Comparison of ENCODE assay signal across 18 cellular contexts in genomic region chr16:89853306-89853993, GRCh38. TPM values are rescaled to one million over a fixed set of nuclear protein-coding genes. Genes with fewer than 3 reads are reported as not detected.
A peak's percentile ranks its signal among the peaks of the same experiment; 100 is the strongest.
DNase-seq lines count a peak whose midpoint lies in the region; ATAC-seq and TF ChIP-seq lines count a peak whose summit lies in the region.
"Had no signal": no experiment of that assay in that cellular context is flagged by ENCODE, and none has a peak within 500 bp of the region (broad histone marks: within the 10 kb centered on the region; RNA-seq: fewer than 3 reads in every experiment).

No MANE protein-coding gene starts in this region.

- H3K27me3 Mint-ChIP-seq in WTC11 (ENCODE audit: low read depth) = no peaks in the 10 kb centered on the region

- peak overlapping the region; percentile 22 for H4K91ac ChIP-seq in neuronal stem cell (ENCODE audit: low read depth, low read length, poor library complexity)

- CTCF ChIA-PET in WTC11 (lab: Charles Lee) = interaction anchor here (0.8 to 0.9 kb wide), 2 partner anchors 57 to 149 kb away, joined by 3 read pairs; no protein-coding TSS in a partner anchor

- peaks cover 0 to 3% (median 0%) of the 10 kb centered on the region in 4 donors for H3K36me3 ChIP-seq in liver (ENCODE audit: control insufficient read depth in 4 of 4, insufficient read depth in 3 of 4, low read depth in 1 of 4, low read length in 3 of 4)
- peaks cover 2 to 41% of the 10 kb centered on the region in 2 donors for H3K36me3 ChIP-seq in neuronal stem cell (replicated peaks in 1 of 2; ENCODE audit: control insufficient read depth in 2 of 2, insufficient read depth in 2 of 2, low read length in 2 of 2)
- no peaks in the 10 kb centered on the region for H3K36me3 ChIP-seq in adrenal gland (replicated peaks in 1 of 2)
- H3K36me3 ChIP-seq in gastroesophageal sphincter = no peaks in the 10 kb centered on the region

- no peaks in the 10 kb centered on the region for H3K9me3 Mint-ChIP-seq in WTC11

- no peak overlapping the region for H2AFZ ChIP-seq in neuronal stem cell (ENCODE audit: low read length)

- peak overlapping the region; percentile 41; the same call in 1 of the 2 replicates for H3K27ac Mint-ChIP-seq in WTC11

- H3K4ac ChIP-seq in neuronal stem cell (ENCODE audit: low read length) = no peak overlapping the region

- no peak overlapping the region for H2BK15ac ChIP-seq in neuronal stem cell (ENCODE audit: low read length)

- no peak overlapping the region for H3K14ac ChIP-seq in neuronal stem cell (ENCODE audit: low read length)

- no peak overlapping the region for H3K9ac ChIP-seq in liver (ENCODE audit: low read depth in 1 of 2, low read length in 2 of 2)
- H3K9ac ChIP-seq in neuronal stem cell (ENCODE audit: low read depth, low read length, poor library complexity) = peak overlapping the region; percentile 50

- H3K4me1 ChIP-seq in liver (ENCODE audit: control insufficient read depth in 4 of 4, insufficient read depth in 4 of 4, low read length in 3 of 4) (peaks cover 0 to 7% (median 6%) of the 10 kb centered on the region in 4 donors), neuronal stem cell (ENCODE audit: control insufficient read depth in 2 of 2, insufficient read depth in 1 of 2, low read depth in 1 of 2, low read length in 2 of 2) (no peaks in the 10 kb centered on the region), adrenal gland (replicated peaks in 1 of 2) (no peaks in the 10 kb centered on the region), gastroesophageal sphincter (no peaks in the 10 kb centered on the region)

- no peak overlapping the region for H2BK12ac ChIP-seq in neuronal stem cell (ENCODE audit: low read length)

- H3K4me1 Mint-ChIP-seq in WTC11 = peaks cover 3% of the 10 kb centered on the region; the same call in 1 of the 2 replicates

- no peak for DNase-seq in WTC11 (ENCODE audit: low spot score)
- no peak for DNase-seq in neuronal stem cell (ENCODE audit: low spot score)
- DNase-seq in adrenal gland = no peak
- DNase-seq: 8988T; DND-41; HCEC 1CT; NCI-H1092 treated with DMSO at 0.1 percent for 48 hours; NCI-H2081; NCI-H446 treated with DMSO at 0.1 percent for 48 hours; NCI-H69; NK-92 treated with Interleukin-12 subunit alpha and Interleukin-12 subunit beta, amount 100 ng/mL, for 24 hours; Right ventricle myocardium superior had no signal

- intact Hi-C loops in adrenal gland (cut with DNase I) = no loop called here

- no peak overlapping the region for H2AK5ac ChIP-seq in neuronal stem cell (ENCODE audit: low read depth, low read length)

- H3K4me3 Mint-ChIP-seq in WTC11 = no peak overlapping the region

- H3K18ac ChIP-seq in neuronal stem cell (ENCODE audit: low read length) = no peak overlapping the region

- no peak overlapping the region for H3K4me2 ChIP-seq in neuronal stem cell (ENCODE audit: insufficient read depth, low read length, poor library complexity, severe bottlenecking)

- POLR2A ChIA-PET in WTC11 (lab: Charles Lee) = no interaction called here

- H3K36me3 Mint-ChIP-seq in WTC11 = 0 out of 2 replicates have a peak, but pooled peaks cover 2% of the 10 kb centered on the region

- TF ChIP-seq RAD21 in liver (IDR thresholded peaks at IDR 0.05) = no peak

- TF ChIP-seq POLR2A in adrenal gland (IDR thresholded peaks at IDR 0.05) (no peak), gastroesophageal sphincter (IDR thresholded peaks at IDR 0.05) (no peak)

- peaks cover 2% of the 10 kb centered on the region for H3K79me1 ChIP-seq in neuronal stem cell (ENCODE audit: low read depth, low read length)

- 69% methylated on average over 21 of the region's 21 CpGs for WGBS in liver
- WGBS in neuronal stem cell (ENCODE audit: extremely low coverage in 2 of 2, insufficient read length in 2 of 2, insufficient replicate concordance in 1 of 2), 2 donors = no CpG with 5 or more reads among the region's 21 CpGs
- 90 to 95% (median 90%) methylated on average over 13 to 21 of the region's 21 CpGs for WGBS in adrenal gland, 4 donors
- WGBS in gastroesophageal sphincter (ENCODE audit: low coverage in 1 of 2), 2 donors = 93 to 94% methylated on average over 3 of the region's 21 CpGs

- no peak overlapping the region for H2BK120ac ChIP-seq in neuronal stem cell (ENCODE audit: low read depth, low read length)

- H3K27ac ChIP-seq in C4-2B (peak overlapping the region; percentile 13; the same call in 1 of the 2 replicates), liver (ENCODE audit: low read depth in 1 of 2, low read length in 2 of 2) (no peak overlapping the region), neuronal stem cell (replicated peaks; ENCODE audit: low read length) (no peak overlapping the region), adrenal gland (no peak overlapping the region), gastroesophageal sphincter (no peak overlapping the region)

- no peak for TF ChIP-seq EP300 in gastroesophageal sphincter (IDR thresholded peaks at IDR 0.05)

- H3K4me3 ChIP-seq in liver (ENCODE audit: low read depth in 1 of 3, low read length in 3 of 3) (no peak overlapping the region), neuronal stem cell (ENCODE audit: low read length in 2 of 2) (no peak overlapping the region), adrenal gland (no peak overlapping the region), gastroesophageal sphincter (no peak overlapping the region)
- H3K4me3 ChIP-seq: K562 had no signal

- H4K8ac ChIP-seq in neuronal stem cell (ENCODE audit: low read depth, low read length) = no peak overlapping the region

- TF ChIP-seq CTCF in C4-2B (conservative IDR thresholded peaks at IDR 0.05) = no peak
- no peak for TF ChIP-seq CTCF in WTC11 (IDR thresholded peaks at IDR 0.05)
- TF ChIP-seq CTCF in liver (IDR thresholded peaks at IDR 0.05; ENCODE audit: low read depth, low read length, missing input control) = no peak
- TF ChIP-seq CTCF in adrenal gland (IDR thresholded peaks at IDR 0.05) = no peak
- no peak for TF ChIP-seq CTCF in gastroesophageal sphincter (IDR thresholded peaks at IDR 0.05)

- no peak for ATAC-seq in WTC11
- no peak for ATAC-seq in GM19023 (IDR thresholded peaks at IDR 0.05; ENCODE audit: unreplicated experiment)
- no peak for ATAC-seq in gastroesophageal sphincter
- ATAC-seq in GM18502 (IDR thresholded peaks at IDR 0.05; ENCODE audit: poor library complexity, unreplicated experiment) = no peak
- ATAC-seq: K562 had no signal

- H2BK5ac ChIP-seq in neuronal stem cell (ENCODE audit: low read length) = no peak overlapping the region

- H3K27me3 ChIP-seq in liver (ENCODE audit: control insufficient read depth in 4 of 4, insufficient read depth in 4 of 4, low read length in 3 of 4) (no peaks in the 10 kb centered on the region), neuronal stem cell (ENCODE audit: control insufficient read depth in 3 of 3, insufficient read depth in 3 of 3, low read depth in 1 of 3, low read length in 3 of 3) (no peaks in the 10 kb centered on the region), adrenal gland (no peaks in the 10 kb centered on the region), gastroesophageal sphincter (no peaks in the 10 kb centered on the region)

- peak overlapping the region; percentile 53 for H3K23ac ChIP-seq in neuronal stem cell (ENCODE audit: low read depth, low read length, poor library complexity)

- H3K9me3 ChIP-seq in liver (ENCODE audit: control insufficient read depth in 4 of 4, low read length in 3 of 4) (no peaks in the 10 kb centered on the region), neuronal stem cell (replicated peaks in 1 of 2; ENCODE audit: control insufficient read depth in 2 of 2, insufficient read depth in 1 of 2, low read depth in 1 of 2, low read length in 2 of 2) (no peaks in the 10 kb centered on the region), adrenal gland (replicated peaks in 1 of 3) (no peaks in the 10 kb centered on the region), gastroesophageal sphincter (no peaks in the 10 kb centered on the region)

TF ChIP-seq in WTC11, 78 proteins besides CTCF, POLR2A, EP300 and RAD21 (continues in another document):
- TF ChIP-seq MAX (CRISPR knock-in tag; IDR thresholded peaks at IDR 0.05) = no peak

TF ChIP-seq in liver, 16 proteins besides CTCF, POLR2A, EP300 and RAD21 (continues in another document):
- no peak for TF ChIP-seq NR2F2 (IDR thresholded peaks at IDR 0.05)
- no peak for TF ChIP-seq ATF3 (IDR thresholded peaks at IDR 0.05)

RNA-seq across cellular contexts. Expression of gene TCF25, which starts 19.9 kb away (rescaled TPM):
- total RNA-seq in WTC11 (2021) (113 to 155 TPM (median 127 TPM) in 3 replicates), liver (10 to 100 TPM; 59.6 to 98.8 TPM), adrenal gland (100 to 1,000 TPM; 177 to 237 (median 207) TPM), gastroesophageal sphincter (100 to 1,000 TPM; 118 to 165 (median 134) TPM)
- polyA plus RNA-seq in liver (10 to 100 TPM; 60.8 to 92.7 TPM), adrenal gland (100 to 1,000 TPM; 215 to 438 (median 253) TPM)
- 136 TPM for polyA plus RNA-seq in neuronal stem cell (2013, experiment 1 of 2)
- polyA plus RNA-seq in neuronal stem cell (2013, experiment 2 of 2) = 136 TPM

RNA-seq across cellular contexts. Expression of gene SPIRE2, which starts 25.2 kb away (rescaled TPM):
- total RNA-seq in WTC11 (2021) (19.7 to 21.1 TPM (median 20.5 TPM) in 3 replicates), liver (1 to 10 TPM; 3.2 to 7.2 TPM), adrenal gland (10 to 100 TPM in 1 of 8 donors, 1 to 10 TPM in 7; 2.8 to 14.4 (median 4.4) TPM), gastroesophageal sphincter (1 to 10 TPM in 3 of 4 donors, under 1 TPM in 1; 0.27 to 3.6 (median 2.0) TPM)
- polyA plus RNA-seq in liver (1 to 10 TPM; 1.7 to 2.6 TPM), adrenal gland (10 to 100 TPM in 1 of 3 donors, 1 to 10 TPM in 2; 2.8 to 14.2 (median 7.8) TPM)
- 7.0 TPM for polyA plus RNA-seq in neuronal stem cell (2013, experiment 1 of 2)
- 7.0 TPM for polyA plus RNA-seq in neuronal stem cell (2013, experiment 2 of 2)

RNA-seq across cellular contexts. Expression of gene FANCA, which starts 37.0 kb away (rescaled TPM):
- total RNA-seq in WTC11 (2021) (90.5 to 98.7 TPM (median 90.8 TPM) in 3 replicates), liver (10 to 100 TPM in 1 of 2 donors, 1 to 10 TPM in 1; 5.9 to 21.0 TPM), adrenal gland (1 to 10 TPM; 1.6 to 9.7 (median 3.1) TPM), gastroesophageal sphincter (1 to 10 TPM in 1 of 4 donors, under 1 TPM in 3; 0.54 to 7.1 (median 0.76) TPM)
- polyA plus RNA-seq in liver (1 to 10 TPM; 5.3 to 5.8 TPM), adrenal gland (1 to 10 TPM; 2.3 to 7.8 (median 4.7) TPM)
- polyA plus RNA-seq in neuronal stem cell (2013, experiment 1 of 2) = 18.4 TPM
- 21.0 TPM for polyA plus RNA-seq in neuronal stem cell (2013, experiment 2 of 2)
